In genomic region chr5:172868436-172868923, GRCh38 we compare ENCODE assay signal across 10 cellular contexts. TPM values are rescaled to one million over a fixed set of nuclear protein-coding genes. Genes with fewer than 3 reads are reported as not detected.
DNase-seq lines count a peak whose midpoint lies in the region; ATAC-seq and TF ChIP-seq lines count a peak whose summit lies in the region.
"Had no signal": no experiment of that assay in that cellular context is flagged by ENCODE, and none has a peak within 500 bp of the region (broad histone marks: within the 10 kb centered on the region; RNA-seq: fewer than 3 reads in every experiment).

No MANE protein-coding gene starts in this region.

- H3K27me3 Mint-ChIP-seq in CD4-positive, alpha-beta T cell = no peaks in the 10 kb centered on the region
- no peaks in the 10 kb centered on the region for H3K27me3 Mint-ChIP-seq in activated CD4-positive, alpha-beta T cell treated with anti-CD3 and anti-CD28 coated beads, Interleukin-2, amount 10 ng/mL, durations not matched to agents 7 days and 5 days

- H3K27ac Mint-ChIP-seq in CD4-positive, alpha-beta T cell = peak overlapping the region; percentile 22
- no peak overlapping the region for H3K27ac Mint-ChIP-seq in activated CD4-positive, alpha-beta T cell treated with anti-CD3 and anti-CD28 coated beads, Interleukin-2, amount 10 ng/mL, durations not matched to agents 7 days and 5 days

- H3K4me3 ChIP-seq in fibroblast of mammary gland (ENCODE audit: control insufficient read depth, low read depth, low read length) (no peak overlapping the region), rectal smooth muscle tissue (ENCODE audit: low read length) (no peak overlapping the region)

- no peaks in the 10 kb centered on the region for H3K36me3 Mint-ChIP-seq in CD4-positive, alpha-beta T cell (ENCODE audit: low read depth)
- H3K36me3 Mint-ChIP-seq in activated CD4-positive, alpha-beta T cell treated with anti-CD3 and anti-CD28 coated beads, Interleukin-2, amount 10 ng/mL, durations not matched to agents 7 days and 5 days (ENCODE audit: low read depth) = no peaks in the 10 kb centered on the region

- ATAC-seq in CD4-positive, alpha-beta T cell (ENCODE audit: poor library complexity) = no peak

- in situ Hi-C loops in G401 (cut with HindIII; ENCODE audit: low sequenced_read_pairs) = no loop called here

- H3K4me1 ChIP-seq in rectal smooth muscle tissue (ENCODE audit: control insufficient read depth, insufficient read depth, low read length) = peaks cover 62% of the 10 kb centered on the region

- no peak overlapping the region for H3K4me3 Mint-ChIP-seq in CD4-positive, alpha-beta T cell
- no peak overlapping the region for H3K4me3 Mint-ChIP-seq in activated CD4-positive, alpha-beta T cell treated with anti-CD3 and anti-CD28 coated beads, Interleukin-2, amount 10 ng/mL, durations not matched to agents 7 days and 5 days
- H3K4me3 Mint-ChIP-seq: H9 had no signal

- no peaks in the 10 kb centered on the region for H3K9me3 ChIP-seq in CD4-positive, alpha-beta T cell (ENCODE audit: control insufficient read depth, low read length)

- intact Hi-C loops in CD4-positive, alpha-beta T cell (cut with DNase I, micrococcal nuclease) = no loop called here

- peaks cover 18% of the 10 kb centered on the region for H3K4me1 Mint-ChIP-seq in CD4-positive, alpha-beta T cell (ENCODE audit: low read depth)
- H3K4me1 Mint-ChIP-seq in activated CD4-positive, alpha-beta T cell treated with anti-CD3 and anti-CD28 coated beads, Interleukin-2, amount 10 ng/mL, durations not matched to agents 7 days and 5 days = peaks cover 9% of the 10 kb centered on the region

- H3K9ac ChIP-seq in rectal smooth muscle tissue (ENCODE audit: low read length) = no peak overlapping the region

- no peaks in the 10 kb centered on the region for H3K36me3 ChIP-seq in rectal smooth muscle tissue (ENCODE audit: control insufficient read depth, insufficient read depth, low read length)

- H3K9me3 Mint-ChIP-seq in CD4-positive, alpha-beta T cell = no peaks in the 10 kb centered on the region
- no peaks in the 10 kb centered on the region for H3K9me3 Mint-ChIP-seq in activated CD4-positive, alpha-beta T cell treated with anti-CD3 and anti-CD28 coated beads, Interleukin-2, amount 10 ng/mL, durations not matched to agents 7 days and 5 days
- H3K9me3 Mint-ChIP-seq: H9 had no signal

- TF ChIP-seq CTCF in CD4-positive, alpha-beta T cell (IDR thresholded peaks at IDR 0.05) = no peak
- TF ChIP-seq CTCF in fibroblast of mammary gland (conservative IDR thresholded peaks at IDR 0.05; ENCODE audit: control insufficient read depth, insufficient read depth, low read depth, low read length) = no peak

- DNase-seq in CD4-positive, alpha-beta T cell = no peak
- DNase-seq in SW480 (ENCODE audit: low spot score) = peak; percentile 56
- peak; percentile 94 for DNase-seq in fibroblast of mammary gland (ENCODE audit: low read depth)
- no peak for DNase-seq in HUDEP-2 (lab: John Stamatoyannopoulos, UW; ENCODE audit: unreplicated experiment in 76 of 76)
- no peak for DNase-seq in NCI-H2171 treated with DMSO at 0.1 percent for 48 hours (lab: John Stamatoyannopoulos, UW)
- no peak for DNase-seq in G401 (ENCODE audit: low spot score)
- no peak for DNase-seq in activated CD4-positive, alpha-beta T cell treated with anti-CD3 and anti-CD28 coated beads, Interleukin-2, amount 10 ng/mL, durations not matched to agents 7 days and 5 days
- DNase-seq: H9, NCI-H2029 treated with DMSO at 0.1 percent for 48 hours had no signal

- CTCF ChIA-PET in CD4-positive, alpha-beta T cell (lab: Charles Lee) = no interaction called here
- CTCF ChIA-PET in activated CD4-positive, alpha-beta T cell treated with anti-CD3 and anti-CD28 coated beads, Interleukin-2, amount 10 ng/mL, durations not matched to agents 7 days and 5 days (lab: Charles Lee) = interaction anchor here (0.6 kb wide), 1 partner anchor 201 kb away, joined by 3 read pairs; no protein-coding TSS in a partner anchor

- H3K27me3 ChIP-seq in CD4-positive, alpha-beta T cell (ENCODE audit: control insufficient read depth, insufficient read depth, low read length) = no peaks in the 10 kb centered on the region
- H3K27me3 ChIP-seq in rectal smooth muscle tissue (ENCODE audit: control insufficient read depth, insufficient read depth, low read length) = no peaks in the 10 kb centered on the region

- POLR2A ChIA-PET in CD4-positive, alpha-beta T cell (lab: Charles Lee) = interaction anchor here (0.6 kb wide), 1 partner anchor 96 kb away, joined by 3 read pairs; no protein-coding TSS in a partner anchor
- POLR2A ChIA-PET in activated CD4-positive, alpha-beta T cell treated with anti-CD3 and anti-CD28 coated beads, Interleukin-2, amount 10 ng/mL, durations not matched to agents 7 days and 5 days (lab: Charles Lee) = no interaction called here

- H3K27ac ChIP-seq in CD4-positive, alpha-beta T cell (ENCODE audit: low read depth, low read length) = no peak overlapping the region
- H3K27ac ChIP-seq in rectal smooth muscle tissue (ENCODE audit: low read depth, low read length) = peak overlapping the region; percentile 74

RNA-seq across cellular contexts. Expression of gene ERGIC1, which starts 34.4 kb away (rescaled TPM):
- total RNA-seq in CD4-positive, alpha-beta T cell = 10 to 100 TPM; 51.0 to 52.4 TPM
- total RNA-seq in G401 (2014; rRNA removed; shearing (Covaris generic)) = 21.3 and 28.7 TPM in 2 replicates
- total RNA-seq in activated CD4-positive, alpha-beta T cell treated with anti-CD3 and anti-CD28 coated beads, Interleukin-2, amount 10 ng/mL, durations not matched to agents 7 days and 5 days = 10 to 100 TPM; 43.4 to 45.0 TPM

Comparison
In these comparisons a context has a peak if more than half of its experiments do, and no peak if none do; other contexts are left out.
1. DNase-seq: peak in SW480 (single experiment) and fibroblast of mammary gland (single experiment); none in CD4-positive, alpha-beta T cell (0 of 10), HUDEP-2 (0 of 76), NCI-H2171 treated with DMSO at 0.1 percent for 48 hours (single experiment), G401 (single experiment) and activated CD4-positive, alpha-beta T cell treated with anti-CD3 and anti-CD28 coated beads, Interleukin-2, amount 10 ng/mL, durations not matched to agents 7 days and 5 days (single experiment).